Comparison of ENCODE assay signal across 1 cellular context in the genomic region with DNA sequence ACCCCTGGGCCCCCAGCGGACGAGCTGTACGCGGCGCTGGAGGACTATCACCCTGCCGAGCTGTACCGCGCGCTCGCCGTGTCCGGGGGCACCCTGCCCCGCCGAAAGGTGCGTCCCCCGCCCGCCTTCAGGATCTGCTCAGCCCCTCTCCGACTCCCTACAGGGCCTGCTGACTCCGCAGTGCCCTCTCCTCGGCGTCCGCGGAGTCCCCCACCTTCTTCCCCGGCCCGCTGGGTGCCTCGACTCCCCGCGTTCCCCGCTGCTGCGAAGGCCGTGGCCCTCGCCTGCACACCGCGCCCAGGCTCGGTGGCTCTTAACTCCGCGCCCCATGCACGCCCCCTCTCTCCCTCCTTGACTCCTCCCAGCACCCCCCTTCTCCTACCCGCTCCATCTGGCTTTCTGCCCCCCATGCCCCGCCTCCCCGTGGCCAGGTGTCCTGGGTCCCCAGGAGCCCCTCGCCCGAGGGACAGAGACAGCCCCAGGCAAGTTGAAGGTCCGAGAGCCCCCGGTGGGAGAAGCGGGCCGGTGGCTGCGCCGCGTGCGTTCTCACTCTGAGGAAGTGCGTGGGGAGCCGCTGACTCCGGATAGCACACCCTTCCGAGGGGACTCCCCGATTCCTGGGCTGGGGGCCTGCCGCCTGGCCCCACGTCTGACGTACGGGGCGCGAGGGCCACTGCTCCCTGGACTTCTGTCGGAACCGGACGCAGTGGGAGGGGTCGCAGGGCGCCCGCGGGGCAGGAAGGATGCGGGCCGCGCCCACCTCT.
TF ChIP-seq lines count a peak whose summit lies in the region.

No MANE protein-coding gene starts in this region.

TF ChIP-seq in HEK293, 187 proteins besides CTCF, POLR2A, EP300 and RAD21 (continued from another document):
- TF ChIP-seq PRDM2 (tag by site-specific recombination; IDR thresholded peaks at IDR 0.05; ENCODE audit: borderline replicate concordance) (no peak), ZNF548 (tag by site-specific recombination; IDR thresholded peaks at IDR 0.05) (no peak), ZNF654 (tag by site-specific recombination; IDR thresholded peaks at IDR 0.05; ENCODE audit: low read depth) (no peak), ZSCAN16 (tag by site-specific recombination; IDR thresholded peaks at IDR 0.05) (no peak), ZNF175 (tag by site-specific recombination; IDR thresholded peaks at IDR 0.05) (no peak)
